ENCODE assay signal across 12 cellular contexts in the genomic region with DNA sequence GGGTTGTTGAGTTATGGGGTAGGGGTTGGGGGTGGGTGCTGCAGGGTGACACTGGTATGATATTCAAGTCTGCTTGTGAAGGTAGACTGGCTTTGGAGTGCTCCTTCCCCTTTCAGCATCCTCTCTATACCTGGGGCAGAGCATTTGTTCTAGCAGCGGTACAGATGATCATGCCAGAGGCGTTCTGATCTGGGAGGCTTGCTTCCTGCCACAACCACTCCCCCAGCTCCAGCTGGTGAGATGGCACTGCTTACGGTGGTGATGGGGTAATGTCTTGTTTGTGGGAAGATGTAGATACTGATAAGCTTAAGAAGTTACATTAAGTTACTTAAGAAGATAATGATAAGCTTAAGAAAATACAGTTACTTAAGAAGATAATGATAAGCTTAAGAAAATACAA.
DNase-seq lines count a peak whose midpoint lies in the region; ATAC-seq, FAIRE-seq and TF ChIP-seq lines count a peak whose summit lies in the region.
"Had no signal": no experiment of that assay in that cellular context is flagged by ENCODE, and none has a peak within 500 bp of the region (broad histone marks: within the 10 kb centered on the region; RNA-seq: fewer than 3 reads in every experiment).

No MANE protein-coding gene starts in this region.

- H3K9me1 ChIP-seq in K562 (ENCODE audit: control insufficient read depth, insufficient read depth, low read length) = no peaks in the 10 kb centered on the region

- H3K9me3 Mint-ChIP-seq in activated T-cell treated with anti-CD3 and anti-CD28 coated beads, Interleukin-2, amount 50 U/mL, for 24 hours = no peaks in the 10 kb centered on the region

- in situ Hi-C loops in K562 (cut with MboI) = no loop called here

- H2AFZ ChIP-seq in K562 (ENCODE audit: low read depth, low read length) = no peak overlapping the region

- H3K4me3 ChIP-seq in K562 = no peak overlapping the region
- H3K4me3 ChIP-seq: pancreas had no signal

- no peaks in the 10 kb centered on the region for H3K27me3 Mint-ChIP-seq in activated T-cell treated with anti-CD3 and anti-CD28 coated beads, Interleukin-2, amount 50 U/mL, for 24 hours

- H3K36me3 ChIP-seq in K562 (ENCODE audit: control insufficient read depth, insufficient read depth, low read length) = no peaks in the 10 kb centered on the region
- H3K36me3 ChIP-seq: pancreas had no signal

- H3K4me1 ChIP-seq in K562 (replicated peaks in 1 of 2; ENCODE audit: control insufficient read depth in 2 of 2, insufficient read depth in 2 of 2, low read length in 2 of 2) = no peaks in the 10 kb centered on the region

- TF ChIP-seq RAD21 in K562 (CRISPR knock-in tag; conservative IDR thresholded peaks at IDR 0.05 in 1 of 2, IDR thresholded peaks at IDR 0.05 in 1 of 2) = no peak

- H3K4me1 Mint-ChIP-seq in activated T-cell treated with anti-CD3 and anti-CD28 coated beads, Interleukin-2, amount 50 U/mL, for 24 hours (ENCODE audit: low read depth) = peaks cover 23% of the 10 kb centered on the region

- no peaks in the 10 kb centered on the region for H4K20me1 ChIP-seq in K562 (replicated peaks; ENCODE audit: control insufficient read depth, insufficient read depth, low read length)

- peaks cover 4% of the 10 kb centered on the region for H3K36me3 Mint-ChIP-seq in activated T-cell treated with anti-CD3 and anti-CD28 coated beads, Interleukin-2, amount 50 U/mL, for 24 hours (ENCODE audit: low read depth)

- no peak overlapping the region for H3K4me3 Mint-ChIP-seq in activated T-cell treated with anti-CD3 and anti-CD28 coated beads, Interleukin-2, amount 50 U/mL, for 24 hours

- TF ChIP-seq POLR2A in K562 (conservative IDR thresholded peaks at IDR 0.05) = no peak

- no peak for ATAC-seq in K562
- no peak for ATAC-seq in GM18907 (IDR thresholded peaks at IDR 0.05; ENCODE audit: unreplicated experiment)

- no peak overlapping the region for H3K27ac Mint-ChIP-seq in activated T-cell treated with anti-CD3 and anti-CD28 coated beads, Interleukin-2, amount 50 U/mL, for 24 hours

- no peaks in the 10 kb centered on the region for H3K9me3 ChIP-seq in K562 (replicated peaks; ENCODE audit: control insufficient read depth, insufficient read depth, low read depth, low read length)
- H3K9me3 ChIP-seq: pancreas had no signal

- CTCF ChIA-PET in K562 (lab: Yijun Ruan, JAX; ENCODE audit: low intra/inter-chr PET ratio) = no interaction called here

- TF ChIP-seq CTCF in K562 (IDR thresholded peaks at IDR 0.05 in 2 of 3, conservative IDR thresholded peaks at IDR 0.05 in 1 of 3; ENCODE audit: insufficient read depth in 2 of 3, low read depth in 1 of 3, low read length in 3 of 3) = no peak

- intact Hi-C loops in K562 (cut with micrococcal nuclease) = no loop called here

- BruUV-seq in K562 (replicated peaks; lab: Mats Ljungman, UMichigan) = no TSS peak

- H3K9ac ChIP-seq in K562 (ENCODE audit: insufficient read depth in 1 of 2, low read depth in 2 of 2, low read length in 2 of 2) = no peak overlapping the region

- no peak for FAIRE-seq in K562 (lab: Jason Lieb, UNC)
- FAIRE-seq: kidney, pancreas had no signal

- 67% methylated on average over 1 of the region's 3 CpGs for WGBS in K562 (ENCODE audit: insufficient coverage, low coverage, missing lambda C conversion rate)

- no peak overlapping the region for H3K27ac ChIP-seq in K562 (ENCODE audit: extremely low read depth, low read depth, low read length)
- H3K27ac ChIP-seq: pancreas had no signal

- DNase-seq in activated T-cell treated with anti-CD3 and anti-CD28 coated beads for 4 hours (peak; percentile 14), SK-N-DZ (ENCODE audit: low spot score) (peak; percentile 40), K562 (ENCODE audit: extremely low read depth in 1 of 4, low spot score in 3 of 4) (peak in 2 of 4 experiments; percentile 8), mucosa of gallbladder (ENCODE audit: low spot score) (no peak), HT-29 (ENCODE audit: low spot score) (no peak)
- DNase-seq in activated T-cell treated with anti-CD3 and anti-CD28 coated beads, Interleukin-2, amount 50 U/mL, for 24 hours = no peak
- peak; percentile 32 for DNase-seq in stimulated activated CD8-positive, alpha-beta memory T cell treated with anti-CD3 and anti-CD28 coated beads, Interleukin-4, amount 100 ng/mL, for 48 hours
- DNase-seq: amniotic stem cell, kidney, NCI-H2171 treated with DMSO at 0.1 percent for 48 hours had no signal

- H3K79me2 ChIP-seq in K562 (ENCODE audit: control insufficient read depth, insufficient read depth, low read length) = no peaks in the 10 kb centered on the region

- POLR2A ChIA-PET in K562 (lab: Yijun Ruan, JAX) = interaction anchor here (0.9 to 1.2 kb wide), 2 partner anchors 479 to 547 kb away, joined by 3 read pairs; no protein-coding TSS in a partner anchor

- no peak overlapping the region for H3K4me2 ChIP-seq in K562 (ENCODE audit: insufficient read depth, low read length)

- no peaks in the 10 kb centered on the region for H3K27me3 ChIP-seq in K562 (ENCODE audit: control insufficient read depth in 2 of 2, insufficient read depth in 2 of 2, low read length in 2 of 2)
- H3K27me3 ChIP-seq: pancreas had no signal

- TF ChIP-seq EP300 in K562 (IDR thresholded peaks at IDR 0.05; ENCODE audit: low read length) = no peak

TF ChIP-seq in K562, 482 proteins besides CTCF, POLR2A, EP300 and RAD21:
- TF ChIP-seq LARP7 (IDR thresholded peaks at IDR 0.05) (no peak), HCFC1 (IDR thresholded peaks at IDR 0.05; ENCODE audit: low read depth, low read length) (no peak), RAD51 (IDR thresholded peaks at IDR 0.05; ENCODE audit: borderline replicate concordance, low read depth) (no peak), ZNF23 (CRISPR knock-in tag; IDR thresholded peaks at IDR 0.05) (no peak)
- TF ChIP-seq, protein P1, sequence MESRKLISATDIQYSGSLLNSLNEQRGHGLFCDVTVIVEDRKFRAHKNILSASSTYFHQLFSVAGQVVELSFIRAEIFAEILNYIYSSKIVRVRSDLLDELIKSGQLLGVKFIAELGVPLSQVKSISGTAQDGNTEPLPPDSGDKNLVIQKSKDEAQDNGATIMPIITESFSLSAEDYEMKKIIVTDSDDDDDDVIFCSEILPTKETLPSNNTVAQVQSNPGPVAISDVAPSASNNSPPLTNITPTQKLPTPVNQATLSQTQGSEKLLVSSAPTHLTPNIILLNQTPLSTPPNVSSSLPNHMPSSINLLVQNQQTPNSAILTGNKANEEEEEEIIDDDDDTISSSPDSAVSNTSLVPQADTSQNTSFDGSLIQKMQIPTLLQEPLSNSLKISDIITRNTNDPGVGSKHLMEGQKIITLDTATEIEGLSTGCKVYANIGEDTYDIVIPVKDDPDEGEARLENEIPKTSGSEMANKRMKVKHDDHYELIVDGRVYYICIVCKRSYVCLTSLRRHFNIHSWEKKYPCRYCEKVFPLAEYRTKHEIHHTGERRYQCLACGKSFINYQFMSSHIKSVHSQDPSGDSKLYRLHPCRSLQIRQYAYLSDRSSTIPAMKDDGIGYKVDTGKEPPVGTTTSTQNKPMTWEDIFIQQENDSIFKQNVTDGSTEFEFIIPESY (CRISPR knock-in tag; IDR thresholded peaks at IDR 0.05) = peak; percentile 65; the same call in 1 of the 2 replicates

Comparison
In these comparisons a context has a peak if more than half of its experiments do, and no peak if none do; other contexts are left out.
1. DNase-seq: peak in activated T-cell treated with anti-CD3 and anti-CD28 coated beads for 4 hours (single experiment), SK-N-DZ (single experiment) and stimulated activated CD8-positive, alpha-beta memory T cell treated with anti-CD3 and anti-CD28 coated beads, Interleukin-4, amount 100 ng/mL, for 48 hours (single experiment); none in activated T-cell treated with anti-CD3 and anti-CD28 coated beads, Interleukin-2, amount 50 U/mL, for 24 hours (single experiment), mucosa of gallbladder (single experiment) and HT-29 (single experiment).